Comparison of ENCODE assay signal across 14 cellular contexts in the genomic region with DNA sequence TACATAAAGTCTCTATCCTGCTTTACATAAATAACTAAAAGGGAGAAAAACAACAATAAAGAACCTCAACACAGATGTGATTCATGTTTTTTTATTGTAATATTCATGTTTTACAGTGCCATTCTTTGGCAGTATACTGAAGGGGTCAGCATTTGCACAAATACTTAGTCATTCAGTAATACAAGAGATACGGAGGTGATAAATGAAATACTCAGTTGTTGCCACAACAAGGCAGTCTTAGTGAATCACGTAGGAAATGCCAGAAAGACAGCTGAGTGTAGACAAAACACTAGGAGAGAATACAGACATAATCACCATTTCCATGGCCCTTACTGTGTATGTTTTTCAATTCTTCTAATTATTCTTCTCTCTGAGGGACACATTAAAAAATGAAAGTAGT.
DNase-seq lines count a peak whose midpoint lies in the region; ATAC-seq and TF ChIP-seq lines count a peak whose summit lies in the region.
"Had no signal": no experiment of that assay in that cellular context is flagged by ENCODE, and none has a peak within 500 bp of the region (broad histone marks: within the 10 kb centered on the region; RNA-seq: fewer than 3 reads in every experiment).

No MANE protein-coding gene starts in this region.

- H3K4me1 Mint-ChIP-seq in chondrocyte (ENCODE audit: low read depth) (peaks cover 20% of the 10 kb centered on the region), mesothelial cell of epicardium (peaks cover 7% of the 10 kb centered on the region)

- intact Hi-C loops in sciatic nerve (cut with DNase I) = no loop called here

- no peak overlapping the region for H3K27ac Mint-ChIP-seq in chondrocyte (ENCODE audit: unreplicated experiment)
- peak overlapping the region; percentile 2 for H3K27ac Mint-ChIP-seq in mesothelial cell of epicardium
- H3K27ac Mint-ChIP-seq: CD8-positive, alpha-beta T cell; type B pancreatic cell had no signal

- TF ChIP-seq CTCF in AG10803 (conservative IDR thresholded peaks at IDR 0.05; ENCODE audit: low read length) (no peak), chondrocyte (IDR thresholded peaks at IDR 0.05) (peak; percentile 27), mesothelial cell of epicardium (IDR thresholded peaks at IDR 0.05; ENCODE audit: unreplicated experiment) (no peak)

- peaks cover 8% of the 10 kb centered on the region for H3K9me3 Mint-ChIP-seq in chondrocyte (ENCODE audit: low read depth)
- H3K9me3 Mint-ChIP-seq in mesothelial cell of epicardium = peaks cover 9% of the 10 kb centered on the region
- H3K9me3 Mint-ChIP-seq: type B pancreatic cell had no signal

- no peaks in the 10 kb centered on the region for H3K36me3 Mint-ChIP-seq in chondrocyte (ENCODE audit: low read depth)
- H3K36me3 Mint-ChIP-seq in mesothelial cell of epicardium = no peaks in the 10 kb centered on the region
- H3K36me3 Mint-ChIP-seq: CD8-positive, alpha-beta T cell; type B pancreatic cell had no signal

- H3K27me3 Mint-ChIP-seq in chondrocyte (ENCODE audit: low read depth) = no peaks in the 10 kb centered on the region
- H3K27me3 Mint-ChIP-seq in mesothelial cell of epicardium (ENCODE audit: low read depth) = no peaks in the 10 kb centered on the region
- H3K27me3 Mint-ChIP-seq: type B pancreatic cell had no signal

- peak; percentile 82 for DNase-seq in AG10803 (ENCODE audit: low read depth)
- DNase-seq in M059J (ENCODE audit: low read depth) = peak; percentile 93
- no peak for DNase-seq in chondrocyte (ENCODE audit: low spot score)
- no peak for DNase-seq in mesothelial cell of epicardium (ENCODE audit: low spot score in 2 of 2, unreplicated experiment in 2 of 2)
- no peak for DNase-seq in ecto neural progenitor cell (ENCODE audit: low spot score)
- DNase-seq in NCI-H1105 (lab: John Stamatoyannopoulos, UW) = no peak
- DNase-seq in activated CD8-positive, alpha-beta memory T cell treated with anti-CD3 and anti-CD28 coated beads, Interleukin-2, amount 50 U/mL, for 4 hours = no peak
- no peak for DNase-seq in sciatic nerve (ENCODE audit: low spot score)
- DNase-seq: activated naive CD4-positive, alpha-beta T cell; CD8-positive, alpha-beta T cell; kidney; NCI-H187 treated with DMSO at 0.1 percent for 48 hours had no signal

- no peak for ATAC-seq in sciatic nerve
- ATAC-seq: CD8-positive, alpha-beta T cell; HepG2 had no signal

- no peak overlapping the region for H3K4me3 Mint-ChIP-seq in chondrocyte (ENCODE audit: unreplicated experiment)
- no peak overlapping the region for H3K4me3 Mint-ChIP-seq in mesothelial cell of epicardium
- H3K4me3 Mint-ChIP-seq: CD8-positive, alpha-beta T cell; type B pancreatic cell had no signal

- H3K4me3 ChIP-seq in AG10803 (ENCODE audit: low read length) = no peak overlapping the region

Comparison
In these comparisons a context has a peak if more than half of its experiments do, and no peak if none do; other contexts are left out.
1. DNase-seq: peak in AG10803 (single experiment) and M059J (single experiment); none in chondrocyte (single experiment), mesothelial cell of epicardium (0 of 2), ecto neural progenitor cell (single experiment), NCI-H1105 (single experiment), activated CD8-positive, alpha-beta memory T cell treated with anti-CD3 and anti-CD28 coated beads, Interleukin-2, amount 50 U/mL, for 4 hours (single experiment) and sciatic nerve (single experiment).